In genomic region chr3:152586974-152587373, GRCh38 we compare ENCODE assay signal across 1 cellular context.
TF ChIP-seq lines count a peak whose summit lies in the region.

No MANE protein-coding gene starts in this region.

TF ChIP-seq in GM23338, 12 proteins besides CTCF, POLR2A, EP300 and RAD21 (continued from another document):
- TF ChIP-seq, protein P1, sequence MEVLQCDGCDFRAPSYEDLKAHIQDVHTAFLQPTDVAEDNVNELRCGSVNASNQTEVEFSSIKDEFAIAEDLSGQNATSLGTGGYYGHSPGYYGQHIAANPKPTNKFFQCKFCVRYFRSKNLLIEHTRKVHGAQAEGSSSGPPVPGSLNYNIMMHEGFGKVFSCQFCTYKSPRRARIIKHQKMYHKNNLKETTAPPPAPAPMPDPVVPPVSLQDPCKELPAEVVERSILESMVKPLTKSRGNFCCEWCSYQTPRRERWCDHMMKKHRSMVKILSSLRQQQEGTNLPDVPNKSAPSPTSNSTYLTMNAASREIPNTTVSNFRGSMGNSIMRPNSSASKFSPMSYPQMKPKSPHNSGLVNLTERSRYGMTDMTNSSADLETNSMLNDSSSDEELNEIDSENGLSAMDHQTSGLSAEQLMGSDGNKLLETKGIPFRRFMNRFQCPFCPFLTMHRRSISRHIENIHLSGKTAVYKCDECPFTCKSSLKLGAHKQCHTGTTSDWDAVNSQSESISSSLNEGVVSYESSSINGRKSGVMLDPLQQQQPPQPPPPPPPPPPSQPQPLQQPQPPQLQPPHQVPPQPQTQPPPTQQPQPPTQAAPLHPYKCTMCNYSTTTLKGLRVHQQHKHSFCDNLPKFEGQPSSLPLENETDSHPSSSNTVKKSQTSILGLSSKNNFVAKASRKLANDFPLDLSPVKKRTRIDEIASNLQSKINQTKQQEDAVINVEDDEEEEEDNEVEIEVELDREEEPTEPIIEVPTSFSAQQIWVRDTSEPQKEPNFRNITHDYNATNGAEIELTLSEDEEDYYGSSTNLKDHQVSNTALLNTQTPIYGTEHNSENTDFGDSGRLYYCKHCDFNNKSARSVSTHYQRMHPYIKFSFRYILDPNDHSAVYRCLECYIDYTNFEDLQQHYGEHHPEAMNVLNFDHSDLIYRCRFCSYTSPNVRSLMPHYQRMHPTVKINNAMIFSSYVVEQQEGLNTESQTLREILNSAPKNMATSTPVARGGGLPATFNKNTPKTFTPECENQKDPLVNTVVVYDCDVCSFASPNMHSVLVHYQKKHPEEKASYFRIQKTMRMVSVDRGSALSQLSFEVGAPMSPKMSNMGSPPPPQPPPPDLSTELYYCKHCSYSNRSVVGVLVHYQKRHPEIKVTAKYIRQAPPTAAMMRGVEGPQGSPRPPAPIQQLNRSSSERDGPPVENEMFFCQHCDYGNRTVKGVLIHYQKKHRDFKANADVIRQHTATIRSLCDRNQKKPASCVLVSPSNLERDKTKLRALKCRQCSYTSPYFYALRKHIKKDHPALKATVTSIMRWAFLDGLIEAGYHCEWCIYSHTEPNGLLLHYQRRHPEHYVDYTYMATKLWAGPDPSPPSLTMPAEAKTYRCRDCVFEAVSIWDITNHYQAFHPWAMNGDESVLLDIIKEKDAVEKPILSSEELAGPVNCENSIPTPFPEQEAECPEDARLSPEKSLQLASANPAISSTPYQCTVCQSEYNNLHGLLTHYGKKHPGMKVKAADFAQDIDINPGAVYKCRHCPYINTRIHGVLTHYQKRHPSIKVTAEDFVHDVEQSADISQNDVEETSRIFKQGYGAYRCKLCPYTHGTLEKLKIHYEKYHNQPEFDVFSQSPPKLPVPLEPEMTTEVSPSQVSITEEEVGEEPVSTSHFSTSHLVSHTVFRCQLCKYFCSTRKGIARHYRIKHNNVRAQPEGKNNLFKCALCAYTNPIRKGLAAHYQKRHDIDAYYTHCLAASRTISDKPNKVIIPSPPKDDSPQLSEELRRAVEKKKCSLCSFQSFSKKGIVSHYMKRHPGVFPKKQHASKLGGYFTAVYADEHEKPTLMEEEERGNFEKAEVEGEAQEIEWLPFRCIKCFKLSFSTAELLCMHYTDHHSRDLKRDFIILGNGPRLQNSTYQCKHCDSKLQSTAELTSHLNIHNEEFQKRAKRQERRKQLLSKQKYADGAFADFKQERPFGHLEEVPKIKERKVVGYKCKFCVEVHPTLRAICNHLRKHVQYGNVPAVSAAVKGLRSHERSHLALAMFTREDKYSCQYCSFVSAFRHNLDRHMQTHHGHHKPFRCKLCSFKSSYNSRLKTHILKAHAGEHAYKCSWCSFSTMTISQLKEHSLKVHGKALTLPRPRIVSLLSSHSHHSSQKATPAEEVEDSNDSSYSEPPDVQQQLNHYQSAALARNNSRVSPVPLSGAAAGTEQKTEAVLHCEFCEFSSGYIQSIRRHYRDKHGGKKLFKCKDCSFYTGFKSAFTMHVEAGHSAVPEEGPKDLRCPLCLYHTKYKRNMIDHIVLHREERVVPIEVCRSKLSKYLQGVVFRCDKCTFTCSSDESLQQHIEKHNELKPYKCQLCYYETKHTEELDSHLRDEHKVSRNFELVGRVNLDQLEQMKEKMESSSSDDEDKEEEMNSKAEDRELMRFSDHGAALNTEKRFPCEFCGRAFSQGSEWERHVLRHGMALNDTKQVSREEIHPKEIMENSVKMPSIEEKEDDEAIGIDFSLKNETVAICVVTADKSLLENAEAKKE (CRISPR knock-in tag; IDR thresholded peaks at IDR 0.05): no peak
TF ChIP-seq in GM23338: peak in this region for 0.
